ENCODE assay signal across 6 cellular contexts in the genomic region with DNA sequence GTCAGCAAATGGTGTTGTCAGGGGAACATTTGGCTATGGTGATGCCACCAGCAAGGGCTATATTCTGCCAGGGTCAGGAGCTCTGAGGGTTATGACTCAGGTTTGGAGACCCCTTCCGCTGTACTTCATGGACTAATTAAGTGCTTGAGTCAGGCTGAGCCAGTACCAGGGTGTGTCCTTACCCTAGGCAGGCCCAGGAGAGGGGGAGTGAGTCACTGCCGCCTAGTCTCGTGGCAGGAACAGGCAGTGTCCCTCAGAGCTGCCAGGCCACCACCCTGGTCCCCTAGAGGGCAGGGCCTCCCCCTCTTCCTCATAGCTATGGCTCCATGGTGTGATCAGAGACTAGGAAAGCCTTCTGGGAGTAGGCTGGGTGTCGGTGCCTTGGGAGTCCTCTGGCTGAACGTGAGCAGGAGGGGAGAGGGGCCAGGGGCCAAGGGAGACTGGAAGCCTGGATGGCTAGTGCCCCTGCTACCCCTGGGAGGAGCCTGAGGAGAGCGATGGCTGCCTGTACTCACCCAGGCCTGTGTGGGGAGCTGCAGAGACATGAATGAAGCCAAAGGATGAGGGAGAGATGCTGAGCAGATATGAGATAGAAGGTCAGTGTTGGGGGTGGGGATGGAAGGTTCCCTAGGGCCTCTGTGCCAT. TPM values are rescaled to one million over a fixed set of nuclear protein-coding genes. Genes with fewer than 3 reads are reported as not detected.
DNase-seq lines count a peak whose midpoint lies in the region; ATAC-seq and TF ChIP-seq lines count a peak whose summit lies in the region.

No MANE protein-coding gene starts in this region.

- peak overlapping the region in 8 of 11 experiments; percentile 2 to 56 (median 22); a peak in 8 of 22 replicates for H3K9ac ChIP-seq in BLaER1 treated with 17β-estradiol and CSF1 and Interleukin-3, amounts not matched to agents 10 nM and 100 nM

- H4K20me1 ChIP-seq in BLaER1 treated with 17β-estradiol and CSF1 and Interleukin-3, amounts not matched to agents 10 nM and 100 nM = peaks cover 65 to 100% (median 99%) of the 10 kb centered on the region in 11 experiments

- TF ChIP-seq CTCF in choroid plexus epithelial cell (conservative IDR thresholded peaks at IDR 0.05; ENCODE audit: low read depth, low read length) (peak; percentile 69), psoas muscle (IDR thresholded peaks at IDR 0.05) (peak; percentile 28)

- H3K27ac ChIP-seq in BLaER1 treated with 17β-estradiol and CSF1 and Interleukin-3, amounts not matched to agents 10 nM and 100 nM = peak overlapping the region in 9 of 11 experiments; percentile 29 to 86 (median 55); a peak in 16 of 22 replicates
- peak overlapping the region; percentile 88 for H3K27ac ChIP-seq in psoas muscle

- peaks cover 77 to 100% (median 95%) of the 10 kb centered on the region in 10 experiments for H3K4me1 ChIP-seq in BLaER1 treated with 17β-estradiol and CSF1 and Interleukin-3, amounts not matched to agents 10 nM and 100 nM
- H3K4me1 ChIP-seq in psoas muscle = peaks cover 85% of the 10 kb centered on the region

- ATAC-seq in psoas muscle (peak; percentile 80 to 88 (median 83)), GM19035 (IDR thresholded peaks at IDR 0.05; ENCODE audit: unreplicated experiment) (no peak), HG03280 (IDR thresholded peaks at IDR 0.05; ENCODE audit: unreplicated experiment) (no peak)

- peaks cover 6 to 69% (median 34%) of the 10 kb centered on the region in 11 experiments; a peak in 19 of 22 replicates for H3K36me3 ChIP-seq in BLaER1 treated with 17β-estradiol and CSF1 and Interleukin-3, amounts not matched to agents 10 nM and 100 nM
- H3K36me3 ChIP-seq in psoas muscle (ENCODE audit: insufficient read depth in 1 of 2, low read depth in 1 of 2) = peaks cover 0 to 3% of the 10 kb centered on the region in 2 donors

- H3K4me3 ChIP-seq in BLaER1 treated with 17β-estradiol and CSF1 and Interleukin-3, amounts not matched to agents 10 nM and 100 nM = peak overlapping the region in 1 of 10 experiments; percentile 3; a peak in 1 of 20 replicates
- no peak overlapping the region for H3K4me3 ChIP-seq in choroid plexus epithelial cell (ENCODE audit: low read depth, low read length)
- no peak overlapping the region for H3K4me3 ChIP-seq in psoas muscle

- peak; percentile 98 for DNase-seq in LHCN-M2 (ENCODE audit: low read depth)
- peak; percentile 62 for DNase-seq in choroid plexus epithelial cell (ENCODE audit: low read depth)
- DNase-seq in psoas muscle = peak; percentile 83 to 95

- no peaks in the 10 kb centered on the region for H3K27me3 ChIP-seq in BLaER1 treated with 17β-estradiol and CSF1 and Interleukin-3, amounts not matched to agents 10 nM and 100 nM
- H3K27me3 ChIP-seq in psoas muscle (ENCODE audit: insufficient read depth in 3 of 3, low read length in 2 of 3) = no peaks in the 10 kb centered on the region

- H3K4me2 ChIP-seq in BLaER1 treated with 17β-estradiol and CSF1 and Interleukin-3, amounts not matched to agents 10 nM and 100 nM = peak overlapping the region; percentile 7 to 98 (median 85); a peak in 20 of 22 replicates

- intact Hi-C loops in psoas muscle (cut with DNase I) = no loop called here

- no peaks in the 10 kb centered on the region for H3K9me3 ChIP-seq in BLaER1 treated with 17β-estradiol and CSF1 and Interleukin-3, amounts not matched to agents 10 nM and 100 nM (replicated peaks in 1 of 11)
- H3K9me3 ChIP-seq in psoas muscle = no peaks in the 10 kb centered on the region

- WGBS in psoas muscle, 3 donors = 27 to 52% (median 30%) methylated on average over 6 of the region's 6 CpGs

RNA-seq across cellular contexts. Expression of gene MAPKAPK3, which starts 10.6 kb away (rescaled TPM):
- total RNA-seq in LHCN-M2 (2014; rRNA removed) = 92.3 and 103 TPM in 2 replicates
- polyA plus RNA-seq in LHCN-M2 (2012) = 53.5 TPM
- total RNA-seq in psoas muscle = 100 to 1,000 TPM in 3 of 4 donors, 10 to 100 TPM in 1; 88.2 to 277 (median 187) TPM
- polyA plus RNA-seq in psoas muscle = 100 to 1,000 TPM; 213 to 409 (median 328) TPM

RNA-seq across cellular contexts. Expression of gene CISH, which starts 16.0 kb away (rescaled TPM):
- total RNA-seq in LHCN-M2 (2014; rRNA removed) = 0.58 and 1.6 TPM in 2 replicates
- polyA plus RNA-seq in LHCN-M2 (2012) = 0.77 TPM
- total RNA-seq in psoas muscle = 10 to 100 TPM; 16.9 to 75.1 (median 50.4) TPM
- 10 to 100 TPM; 12.8 to 36.5 (median 18.5) TPM for polyA plus RNA-seq in psoas muscle

RNA-seq across cellular contexts. Expression of gene DOCK3, which starts 47.2 kb away (rescaled TPM):
- total RNA-seq in LHCN-M2 (2014; rRNA removed) = 0.45 and 0.46 TPM in 2 replicates
- polyA plus RNA-seq in LHCN-M2 (2012) = 0.47 TPM
- total RNA-seq in psoas muscle = under 1 TPM; 0.46 to 0.91 (median 0.88) TPM
- polyA plus RNA-seq in psoas muscle = under 1 TPM; 0.01 to 0.91 (median 0.21) TPM

RNA-seq across cellular contexts. Expression of gene HEMK1, which starts 58.2 kb away (rescaled TPM):
- total RNA-seq in LHCN-M2 (2014; rRNA removed) (10.5 and 11.4 TPM in 2 replicates), psoas muscle (10 to 100 TPM in 2 of 4 donors, 1 to 10 TPM in 2; 6.1 to 16.2 (median 9.3) TPM)
- polyA plus RNA-seq in LHCN-M2 (2012) = 14.1 TPM
- polyA plus RNA-seq in psoas muscle = 10 to 100 TPM in 1 of 3 donors, 1 to 10 TPM in 2; 6.4 to 12.8 (median 10.0) TPM

RNA-seq across cellular contexts. Expression of gene C3orf18, which starts 60.0 kb away (rescaled TPM):
- 15.1 and 18.7 TPM in 2 replicates for total RNA-seq in LHCN-M2 (2014; rRNA removed)
- 9.4 TPM for polyA plus RNA-seq in LHCN-M2 (2012)
- total RNA-seq in psoas muscle = 10 to 100 TPM in 3 of 4 donors, 1 to 10 TPM in 1; 7.3 to 30.1 (median 15.2) TPM
- 10 to 100 TPM; 14.0 to 26.3 (median 18.8) TPM for polyA plus RNA-seq in psoas muscle

Comparison
In these comparisons a context has a peak if more than half of its experiments do, and no peak if none do; other contexts are left out.
1. ATAC-seq: peak in psoas muscle (4 of 4); none in GM19035 (single experiment) and HG03280 (single experiment).
2. Peak in every context shown above with its lines, with median percentiles within 50 percentile points of each other: DNase-seq.